32 cellular contexts compared by ENCODE assay signal in genomic region chr2:55898641-55899040, GRCh38. TPM values are rescaled to one million over a fixed set of nuclear protein-coding genes. Genes with fewer than 3 reads are reported as not detected.
"Had no signal": no experiment of that assay in that cellular context is flagged by ENCODE, and none has a peak within 500 bp of the region (broad histone marks: within the 10 kb centered on the region; RNA-seq: fewer than 3 reads in every experiment).

No MANE protein-coding gene starts in this region.

- H3K4me1 Mint-ChIP-seq: activated B cell treated with CpG ODN at 0.5 μM for 24 hours; activated T-helper 17 cell treated with anti-CD3 and anti-CD28 coated beads, Interleukin-2, amount 50 U/mL, for 72 hours; T-helper 17 cell had no signal

- DNase-seq: activated B cell treated with CpG ODN at 0.5 μM for 24 hours; activated CD4-positive, alpha-beta T cell treated with anti-CD3 and anti-CD28 coated beads for 48 hours; activated CD4-positive, alpha-beta T cell treated with anti-CD3 and anti-CD28 coated beads, Interleukin-2, amount 50 U/mL, for 1 hour; activated CD4-positive, alpha-beta T cell treated with anti-CD3 and anti-CD28 coated beads, Interleukin-2, amount 50 U/mL, for 48 hours; activated CD8-positive, alpha-beta memory T cell treated with anti-CD3 and anti-CD28 coated beads for 24 hours; activated CD8-positive, alpha-beta T cell treated with anti-CD3 and anti-CD28 coated beads for 36 hours; activated effector memory CD4-positive, alpha-beta T cell treated with Interleukin-2 at 50 U/mL for 16 hours; activated gamma-delta T cell treated with Interleukin-2 at 50 U/mL for 16 hours; activated naive CD4-positive, alpha-beta T cell treated with anti-CD3 and anti-CD28 coated beads, Interleukin-2, amount 50 U/mL, for 16 hours; activated naive CD4-positive, alpha-beta T cell treated with Interleukin-2 at 50 U/mL for 16 hours; activated T-cell treated with anti-CD3 and anti-CD28 coated beads, Interleukin-2, amount 50 U/mL, for 4 hours; amniotic stem cell; anterior cingulate cortex; body of pancreas; central memory CD4-positive, alpha-beta T cell; cerebellar nuclear complex; colonic mucosa; effector CD8-positive, alpha-beta T cell; foreskin fibroblast; gastrocnemius medialis; glutamatergic neuron; heart left ventricle; T-helper 1 cell; T-helper 17 cell; T1000; WERI-Rb-1 had no signal

- H3K4me3 ChIP-seq: body of pancreas, cardiac muscle cell, colonic mucosa, gastrocnemius medialis, heart left ventricle had no signal

- ATAC-seq: activated CD4-positive, CD25-positive, alpha-beta regulatory T cell treated with anti-CD3 and anti-CD28 coated beads, Interleukin-2, amount 50 U/mL, for 24 hours; activated CD8-positive, alpha-beta T cell treated with anti-CD3 and anti-CD28 coated beads for 36 hours; activated T-cell treated with anti-CD3 and anti-CD28 coated beads, Interleukin-2, amount 50 U/mL, for 4 hours; activated T-helper 17 cell treated with anti-CD3 and anti-CD28 coated beads, Interleukin-2, amount 50 U/mL, for 72 hours; body of pancreas; esophagus mucosa; gastrocnemius medialis; heart left ventricle; T-helper 17 cell had no signal

- H3K4me1 ChIP-seq: colonic mucosa, gastrocnemius medialis had no signal

- H3K27me3 Mint-ChIP-seq: activated B cell treated with CpG ODN at 0.5 μM for 24 hours; activated CD8-positive, alpha-beta T cell treated with anti-CD3 and anti-CD28 coated beads for 36 hours; activated naive CD8-positive, alpha-beta T cell; activated T-helper 17 cell treated with anti-CD3 and anti-CD28 coated beads, Interleukin-2, amount 50 U/mL, for 72 hours; T-helper 17 cell had no signal

- H3K4me3 Mint-ChIP-seq: activated B cell treated with CpG ODN at 0.5 μM for 24 hours; activated CD8-positive, alpha-beta T cell treated with anti-CD3 and anti-CD28 coated beads for 36 hours; activated naive CD8-positive, alpha-beta T cell; activated T-cell treated with anti-CD3 and anti-CD28 coated beads, Interleukin-2, amount 50 U/mL, for 4 hours; activated T-helper 17 cell treated with anti-CD3 and anti-CD28 coated beads, Interleukin-2, amount 50 U/mL, for 72 hours; T-helper 17 cell; T-helper 2 cell treated with Interferon-gamma antibody and Interleukin-4, amounts not matched to agents 5 μg/mL and 100 μg/mL, for 36 hours had no signal

- H3K9me3 Mint-ChIP-seq: activated T-cell treated with anti-CD3 and anti-CD28 coated beads, Interleukin-2, amount 50 U/mL, for 4 hours; activated T-helper 17 cell treated with anti-CD3 and anti-CD28 coated beads, Interleukin-2, amount 50 U/mL, for 72 hours; T-helper 2 cell treated with Interferon-gamma antibody and Interleukin-4, amounts not matched to agents 5 μg/mL and 100 μg/mL, for 36 hours had no signal

- H3K36me3 ChIP-seq: cardiac muscle cell, colonic mucosa, gastrocnemius medialis, heart left ventricle, WERI-Rb-1 had no signal

- H3K27ac Mint-ChIP-seq: activated B cell treated with CpG ODN at 0.5 μM for 24 hours; activated CD8-positive, alpha-beta T cell treated with anti-CD3 and anti-CD28 coated beads for 36 hours; activated naive CD8-positive, alpha-beta T cell; activated T-helper 17 cell treated with anti-CD3 and anti-CD28 coated beads, Interleukin-2, amount 50 U/mL, for 72 hours; T-helper 17 cell; T-helper 2 cell treated with Interferon-gamma antibody and Interleukin-4, amounts not matched to agents 5 μg/mL and 100 μg/mL, for 36 hours had no signal

- H3K27ac ChIP-seq: body of pancreas, cardiac muscle cell, colonic mucosa, gastrocnemius medialis, heart left ventricle, WERI-Rb-1 had no signal

- H3K9me3 ChIP-seq: body of pancreas, colonic mucosa, gastrocnemius medialis had no signal

- H3K27me3 ChIP-seq: body of pancreas, cardiac muscle cell, colonic mucosa, gastrocnemius medialis, heart left ventricle had no signal

- H3K36me3 Mint-ChIP-seq: activated naive CD8-positive, alpha-beta T cell had no signal

RNA-seq across cellular contexts. Expression of gene EFEMP1, which starts 24.9 kb away (rescaled TPM):
- total RNA-seq: activated B cell treated with CpG ODN at 0.5 μM for 24 hours; activated CD8-positive, alpha-beta T cell treated with anti-CD3 and anti-CD28 coated beads for 36 hours; activated T-helper 17 cell treated with anti-CD3 and anti-CD28 coated beads, Interleukin-2, amount 50 U/mL, for 72 hours; T-helper 17 cell had no signal
